ENCODE assay signal across 13 cellular contexts in the genomic region with DNA sequence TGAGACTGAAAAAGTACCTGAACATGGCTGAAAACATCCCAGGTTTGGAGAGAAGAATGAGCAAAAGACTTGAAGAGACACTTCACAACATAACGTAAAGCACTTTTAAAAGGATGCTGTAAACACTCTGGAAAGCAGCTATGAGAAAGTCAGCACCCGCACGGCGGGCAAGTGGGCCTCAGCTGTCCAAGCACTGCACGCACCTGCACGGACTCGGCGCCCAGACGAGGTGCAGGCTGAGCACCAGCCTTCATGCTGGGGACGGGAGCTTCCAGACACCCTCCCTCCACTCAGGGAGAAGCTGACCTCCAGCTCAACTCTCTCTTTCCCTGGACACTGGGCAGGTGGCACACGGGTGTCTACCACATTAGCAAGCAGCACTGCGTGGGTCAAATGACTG.
"Had no signal": no experiment of that assay in that cellular context is flagged by ENCODE, and none has a peak within 500 bp of the region (broad histone marks: within the 10 kb centered on the region; RNA-seq: fewer than 3 reads in every experiment).

No MANE protein-coding gene starts in this region.

- H3K9me3 ChIP-seq: adrenal gland, gastrocnemius medialis, left lung, testis, upper lobe of right lung had no signal

- DNase-seq: activated CD4-positive, alpha-beta T cell treated with anti-CD3 and anti-CD28 coated beads for 36 hours; activated naive CD4-positive, alpha-beta T cell; activated T-cell treated with anti-CD3 and anti-CD28 coated beads, Interleukin-2, amount 50 U/mL, for 4 hours; adrenal gland; effector CD4-positive, alpha-beta T cell; gastrocnemius medialis; left lung; stimulated activated CD4-positive, alpha-beta T cell treated with anti-CD3 and anti-CD28 coated beads, Interleukin-2, amount 100 ng/mL, for 48 hours; testis; upper lobe of right lung had no signal

- H3K4me3 ChIP-seq: adrenal gland, coronary artery, gastrocnemius medialis, left lung, testis, upper lobe of right lung had no signal

- H3K4me1 ChIP-seq: adrenal gland, gastrocnemius medialis, left lung, testis, upper lobe of right lung had no signal

- H3K27ac ChIP-seq: adrenal gland, coronary artery, gastrocnemius medialis, left lung, testis, upper lobe of right lung had no signal

- ATAC-seq: activated CD4-positive, alpha-beta T cell treated with anti-CD3 and anti-CD28 coated beads for 36 hours; activated T-cell treated with anti-CD3 and anti-CD28 coated beads, Interleukin-2, amount 50 U/mL, for 4 hours; gastrocnemius medialis; left lung; upper lobe of right lung had no signal

- H3K9me3 Mint-ChIP-seq: activated T-cell treated with anti-CD3 and anti-CD28 coated beads, Interleukin-2, amount 50 U/mL, for 4 hours; memory B cell; stimulated activated naive CD8-positive, alpha-beta T cell treated with anti-CD3 and anti-CD28 coated beads, Interleukin-15, Interleukin-2, amounts not matched to agents 100 ng/mL and 50 ng/mL, for 24 hours had no signal

- H3K4me3 Mint-ChIP-seq: activated CD4-positive, alpha-beta T cell treated with anti-CD3 and anti-CD28 coated beads for 36 hours; activated T-cell treated with anti-CD3 and anti-CD28 coated beads, Interleukin-2, amount 50 U/mL, for 4 hours; memory B cell had no signal

- H3K27ac Mint-ChIP-seq: memory B cell had no signal

- H3K27me3 ChIP-seq: adrenal gland, gastrocnemius medialis, left lung, testis, upper lobe of right lung had no signal

- H3K27me3 Mint-ChIP-seq: activated CD4-positive, alpha-beta T cell treated with anti-CD3 and anti-CD28 coated beads for 36 hours; memory B cell; stimulated activated naive CD8-positive, alpha-beta T cell treated with anti-CD3 and anti-CD28 coated beads, Interleukin-15, Interleukin-2, amounts not matched to agents 100 ng/mL and 50 ng/mL, for 24 hours had no signal
